ENCODE assay signal across 2 cellular contexts in genomic region chr22:49116021-49116420, GRCh38.
TF ChIP-seq lines count a peak whose summit lies in the region.

No MANE protein-coding gene starts in this region.

TF ChIP-seq in GM23338, 12 proteins besides CTCF, POLR2A, EP300 and RAD21 (continued from another document):
- no peak for TF ChIP-seq REST (IDR thresholded peaks at IDR 0.05; ENCODE audit: unreplicated experiment)
- no peak for TF ChIP-seq ZNF331 (CRISPR knock-in tag; IDR thresholded peaks at IDR 0.05; ENCODE audit: low read depth)
- no peak for TF ChIP-seq CREB1 (CRISPR knock-in tag; IDR thresholded peaks at IDR 0.05; ENCODE audit: low read depth)
- TF ChIP-seq, protein P1, sequence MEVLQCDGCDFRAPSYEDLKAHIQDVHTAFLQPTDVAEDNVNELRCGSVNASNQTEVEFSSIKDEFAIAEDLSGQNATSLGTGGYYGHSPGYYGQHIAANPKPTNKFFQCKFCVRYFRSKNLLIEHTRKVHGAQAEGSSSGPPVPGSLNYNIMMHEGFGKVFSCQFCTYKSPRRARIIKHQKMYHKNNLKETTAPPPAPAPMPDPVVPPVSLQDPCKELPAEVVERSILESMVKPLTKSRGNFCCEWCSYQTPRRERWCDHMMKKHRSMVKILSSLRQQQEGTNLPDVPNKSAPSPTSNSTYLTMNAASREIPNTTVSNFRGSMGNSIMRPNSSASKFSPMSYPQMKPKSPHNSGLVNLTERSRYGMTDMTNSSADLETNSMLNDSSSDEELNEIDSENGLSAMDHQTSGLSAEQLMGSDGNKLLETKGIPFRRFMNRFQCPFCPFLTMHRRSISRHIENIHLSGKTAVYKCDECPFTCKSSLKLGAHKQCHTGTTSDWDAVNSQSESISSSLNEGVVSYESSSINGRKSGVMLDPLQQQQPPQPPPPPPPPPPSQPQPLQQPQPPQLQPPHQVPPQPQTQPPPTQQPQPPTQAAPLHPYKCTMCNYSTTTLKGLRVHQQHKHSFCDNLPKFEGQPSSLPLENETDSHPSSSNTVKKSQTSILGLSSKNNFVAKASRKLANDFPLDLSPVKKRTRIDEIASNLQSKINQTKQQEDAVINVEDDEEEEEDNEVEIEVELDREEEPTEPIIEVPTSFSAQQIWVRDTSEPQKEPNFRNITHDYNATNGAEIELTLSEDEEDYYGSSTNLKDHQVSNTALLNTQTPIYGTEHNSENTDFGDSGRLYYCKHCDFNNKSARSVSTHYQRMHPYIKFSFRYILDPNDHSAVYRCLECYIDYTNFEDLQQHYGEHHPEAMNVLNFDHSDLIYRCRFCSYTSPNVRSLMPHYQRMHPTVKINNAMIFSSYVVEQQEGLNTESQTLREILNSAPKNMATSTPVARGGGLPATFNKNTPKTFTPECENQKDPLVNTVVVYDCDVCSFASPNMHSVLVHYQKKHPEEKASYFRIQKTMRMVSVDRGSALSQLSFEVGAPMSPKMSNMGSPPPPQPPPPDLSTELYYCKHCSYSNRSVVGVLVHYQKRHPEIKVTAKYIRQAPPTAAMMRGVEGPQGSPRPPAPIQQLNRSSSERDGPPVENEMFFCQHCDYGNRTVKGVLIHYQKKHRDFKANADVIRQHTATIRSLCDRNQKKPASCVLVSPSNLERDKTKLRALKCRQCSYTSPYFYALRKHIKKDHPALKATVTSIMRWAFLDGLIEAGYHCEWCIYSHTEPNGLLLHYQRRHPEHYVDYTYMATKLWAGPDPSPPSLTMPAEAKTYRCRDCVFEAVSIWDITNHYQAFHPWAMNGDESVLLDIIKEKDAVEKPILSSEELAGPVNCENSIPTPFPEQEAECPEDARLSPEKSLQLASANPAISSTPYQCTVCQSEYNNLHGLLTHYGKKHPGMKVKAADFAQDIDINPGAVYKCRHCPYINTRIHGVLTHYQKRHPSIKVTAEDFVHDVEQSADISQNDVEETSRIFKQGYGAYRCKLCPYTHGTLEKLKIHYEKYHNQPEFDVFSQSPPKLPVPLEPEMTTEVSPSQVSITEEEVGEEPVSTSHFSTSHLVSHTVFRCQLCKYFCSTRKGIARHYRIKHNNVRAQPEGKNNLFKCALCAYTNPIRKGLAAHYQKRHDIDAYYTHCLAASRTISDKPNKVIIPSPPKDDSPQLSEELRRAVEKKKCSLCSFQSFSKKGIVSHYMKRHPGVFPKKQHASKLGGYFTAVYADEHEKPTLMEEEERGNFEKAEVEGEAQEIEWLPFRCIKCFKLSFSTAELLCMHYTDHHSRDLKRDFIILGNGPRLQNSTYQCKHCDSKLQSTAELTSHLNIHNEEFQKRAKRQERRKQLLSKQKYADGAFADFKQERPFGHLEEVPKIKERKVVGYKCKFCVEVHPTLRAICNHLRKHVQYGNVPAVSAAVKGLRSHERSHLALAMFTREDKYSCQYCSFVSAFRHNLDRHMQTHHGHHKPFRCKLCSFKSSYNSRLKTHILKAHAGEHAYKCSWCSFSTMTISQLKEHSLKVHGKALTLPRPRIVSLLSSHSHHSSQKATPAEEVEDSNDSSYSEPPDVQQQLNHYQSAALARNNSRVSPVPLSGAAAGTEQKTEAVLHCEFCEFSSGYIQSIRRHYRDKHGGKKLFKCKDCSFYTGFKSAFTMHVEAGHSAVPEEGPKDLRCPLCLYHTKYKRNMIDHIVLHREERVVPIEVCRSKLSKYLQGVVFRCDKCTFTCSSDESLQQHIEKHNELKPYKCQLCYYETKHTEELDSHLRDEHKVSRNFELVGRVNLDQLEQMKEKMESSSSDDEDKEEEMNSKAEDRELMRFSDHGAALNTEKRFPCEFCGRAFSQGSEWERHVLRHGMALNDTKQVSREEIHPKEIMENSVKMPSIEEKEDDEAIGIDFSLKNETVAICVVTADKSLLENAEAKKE (CRISPR knock-in tag; IDR thresholded peaks at IDR 0.05): no peak

TF ChIP-seq in WTC11, 78 proteins besides CTCF, POLR2A, EP300 and RAD21 (continued from another document):
- TF ChIP-seq, protein P2, sequence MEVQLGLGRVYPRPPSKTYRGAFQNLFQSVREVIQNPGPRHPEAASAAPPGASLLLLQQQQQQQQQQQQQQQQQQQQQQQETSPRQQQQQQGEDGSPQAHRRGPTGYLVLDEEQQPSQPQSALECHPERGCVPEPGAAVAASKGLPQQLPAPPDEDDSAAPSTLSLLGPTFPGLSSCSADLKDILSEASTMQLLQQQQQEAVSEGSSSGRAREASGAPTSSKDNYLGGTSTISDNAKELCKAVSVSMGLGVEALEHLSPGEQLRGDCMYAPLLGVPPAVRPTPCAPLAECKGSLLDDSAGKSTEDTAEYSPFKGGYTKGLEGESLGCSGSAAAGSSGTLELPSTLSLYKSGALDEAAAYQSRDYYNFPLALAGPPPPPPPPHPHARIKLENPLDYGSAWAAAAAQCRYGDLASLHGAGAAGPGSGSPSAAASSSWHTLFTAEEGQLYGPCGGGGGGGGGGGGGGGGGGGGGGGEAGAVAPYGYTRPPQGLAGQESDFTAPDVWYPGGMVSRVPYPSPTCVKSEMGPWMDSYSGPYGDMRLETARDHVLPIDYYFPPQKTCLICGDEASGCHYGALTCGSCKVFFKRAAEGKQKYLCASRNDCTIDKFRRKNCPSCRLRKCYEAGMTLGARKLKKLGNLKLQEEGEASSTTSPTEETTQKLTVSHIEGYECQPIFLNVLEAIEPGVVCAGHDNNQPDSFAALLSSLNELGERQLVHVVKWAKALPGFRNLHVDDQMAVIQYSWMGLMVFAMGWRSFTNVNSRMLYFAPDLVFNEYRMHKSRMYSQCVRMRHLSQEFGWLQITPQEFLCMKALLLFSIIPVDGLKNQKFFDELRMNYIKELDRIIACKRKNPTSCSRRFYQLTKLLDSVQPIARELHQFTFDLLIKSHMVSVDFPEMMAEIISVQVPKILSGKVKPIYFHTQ (CRISPR knock-in tag; IDR thresholded peaks at IDR 0.05): no peak
- TF ChIP-seq CBFB (CRISPR knock-in tag; IDR thresholded peaks at IDR 0.05; ENCODE audit: low read depth): no peak
